27 cellular contexts compared by ENCODE assay signal in the genomic region with DNA sequence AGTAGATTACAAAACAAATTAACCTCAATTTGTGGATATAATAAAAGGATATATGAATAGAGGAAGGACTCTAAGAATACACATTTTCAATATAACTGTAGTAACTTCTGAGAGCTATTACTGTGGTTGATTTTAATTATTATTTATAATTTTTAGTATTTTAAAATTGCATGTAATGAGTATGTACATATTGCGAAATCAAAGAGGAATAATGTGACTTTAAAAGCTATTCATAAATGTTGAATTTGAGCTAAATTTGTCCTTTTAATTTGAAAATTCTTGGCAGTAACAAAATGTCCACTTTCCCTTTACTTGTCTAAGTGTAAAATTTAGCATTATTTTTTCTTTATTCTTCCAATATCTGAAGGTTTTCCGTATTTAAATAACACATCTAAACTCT.
DNase-seq lines count a peak whose midpoint lies in the region; ATAC-seq, FAIRE-seq and TF ChIP-seq lines count a peak whose summit lies in the region.
"Had no signal": no experiment of that assay in that cellular context is flagged by ENCODE, and none has a peak within 500 bp of the region (broad histone marks: within the 10 kb centered on the region; RNA-seq: fewer than 3 reads in every experiment).

No MANE protein-coding gene starts in this region.

- H2AFZ ChIP-seq in IMR-90 (replicated peaks; ENCODE audit: low read length, poor library complexity) (no peak overlapping the region), H1 (ENCODE audit: low read length) (no peak overlapping the region)

- H3K4me3 ChIP-seq in IMR-90 (ENCODE audit: insufficient read depth, low read depth, low read length) (no peak overlapping the region), H1 (ENCODE audit: extremely low read depth in 1 of 4, insufficient read depth in 2 of 4, low read depth in 3 of 4, low read length in 4 of 4) (no peak overlapping the region)
- H3K4me3 ChIP-seq: BLaER1, GM12878 had no signal

- no peaks in the 10 kb centered on the region for H3K27me3 Mint-ChIP-seq in activated CD4-positive, alpha-beta memory T cell treated with anti-CD3 and anti-CD28 coated beads for 36 hours
- H3K27me3 Mint-ChIP-seq: CD4-positive, alpha-beta memory T cell; CD4-positive, CD25-positive, alpha-beta regulatory T cell had no signal

- in situ Hi-C loops in IMR-90 (cut with MboI; ENCODE audit: low sequenced_read_pairs): no loop called here

- no CpG with 5 or more reads among the region's 2 CpGs for WGBS in IMR-90 (ENCODE audit: extremely low coverage in 2 of 2, insufficient read length in 1 of 2), 2 experiments
- WGBS in H1 (ENCODE audit: extremely low coverage in 1 of 2, insufficient coverage in 1 of 2, insufficient read length in 1 of 2, insufficient replicate concordance in 2 of 2, low coverage in 1 of 2, low lambda C conversion rate in 2 of 2, missing lambda C conversion rate in 1 of 2), 2 experiments: 94% methylated on average over 2 of the region's 2 CpGs; no CpG with 5 or more reads in 1 of the 2 experiments

- no peak overlapping the region for H4K5ac ChIP-seq in IMR-90 (ENCODE audit: low read depth, low read length)
- no peak overlapping the region for H4K5ac ChIP-seq in H1 (ENCODE audit: insufficient read length, low read depth, low read length)

- no peak overlapping the region for H3K9ac ChIP-seq in IMR-90 (ENCODE audit: low read depth, low read length)
- no peak overlapping the region for H3K9ac ChIP-seq in H1 (replicated peaks in 1 of 4; ENCODE audit: extremely low read depth in 1 of 4, low read depth in 3 of 4, low read length in 3 of 4)
- H3K9ac ChIP-seq: BLaER1 had no signal

- H3K79me1 ChIP-seq in IMR-90 (ENCODE audit: low read depth in 1 of 2, low read length in 2 of 2) (no peaks in the 10 kb centered on the region), H1 (ENCODE audit: low read depth, low read length) (no peaks in the 10 kb centered on the region)

- ATAC-seq in IMR-90 (ENCODE audit: low read depth): no peak
- ATAC-seq: GM12878 had no signal

- no peak overlapping the region for H2AK9ac ChIP-seq in IMR-90 (replicated peaks; ENCODE audit: low read depth, low read length, poor library complexity)

- no peak for TF ChIP-seq RAD21 in IMR-90 (IDR thresholded peaks at IDR 0.05; ENCODE audit: low read length)
- TF ChIP-seq RAD21 in H1 (IDR thresholded peaks at IDR 0.05 in 1 of 2, conservative IDR thresholded peaks at IDR 0.05 in 1 of 2; ENCODE audit: low read depth in 2 of 2, low read length in 2 of 2): no peak

- intact Hi-C loops in IMR-90 (cut with micrococcal nuclease): no loop called here
- intact Hi-C loops in activated CD4-positive, alpha-beta memory T cell treated with anti-CD3 and anti-CD28 coated beads for 36 hours (cut with micrococcal nuclease): no loop called here

- no peak overlapping the region for H3K56ac ChIP-seq in IMR-90 (ENCODE audit: extremely low read depth, insufficient read depth, low read length)
- H3K56ac ChIP-seq in H1 (replicated peaks; ENCODE audit: insufficient read length, low read depth, low read length): no peak overlapping the region

- POLR2A ChIA-PET in IMR-90 (lab: Charles Lee; ENCODE audit: unreplicated experiment) (no interaction called here), H1 (lab: Charles Lee; ENCODE audit: partially characterized antibody) (no interaction called here)
- POLR2A ChIA-PET in activated CD4-positive, alpha-beta memory T cell treated with anti-CD3 and anti-CD28 coated beads for 36 hours (lab: Charles Lee): no interaction called here

- H3K9me3 ChIP-seq in IMR-90 (ENCODE audit: control insufficient read depth, insufficient read depth, low read length): peaks cover 2% of the 10 kb centered on the region; the same call in 1 of the 2 replicates
- no peaks in the 10 kb centered on the region for H3K9me3 ChIP-seq in H1 (ENCODE audit: insufficient read depth in 2 of 2, low read depth in 1 of 2, low read length in 1 of 2)
- H3K9me3 ChIP-seq: BE2C, BLaER1, Caco-2 had no signal

- H3K36me3 ChIP-seq in IMR-90 (ENCODE audit: control insufficient read depth, insufficient read depth, low read length) (no peaks in the 10 kb centered on the region), H1 (ENCODE audit: control insufficient read depth in 2 of 4, insufficient read depth in 4 of 4, low read length in 3 of 4) (no peaks in the 10 kb centered on the region)
- H3K36me3 ChIP-seq: BE2C, BLaER1 had no signal

- no peaks in the 10 kb centered on the region for H4K20me1 ChIP-seq in IMR-90 (ENCODE audit: insufficient read depth, low read length)
- no peaks in the 10 kb centered on the region for H4K20me1 ChIP-seq in H1 (replicated peaks in 1 of 2; ENCODE audit: control insufficient read depth in 1 of 2, insufficient read depth in 2 of 2, low read length in 2 of 2)
- H4K20me1 ChIP-seq: BLaER1 had no signal

- H3K36me3 Mint-ChIP-seq in activated CD4-positive, alpha-beta memory T cell treated with anti-CD3 and anti-CD28 coated beads for 36 hours: no peaks in the 10 kb centered on the region
- H3K36me3 Mint-ChIP-seq: CD14-positive monocyte; CD4-positive, alpha-beta memory T cell; CD4-positive, CD25-positive, alpha-beta regulatory T cell had no signal

- H4K91ac ChIP-seq in IMR-90 (ENCODE audit: insufficient read depth, low read depth, low read length) (no peak overlapping the region), H1 (replicated peaks; ENCODE audit: insufficient read length, low read length) (no peak overlapping the region)

- H2AK5ac ChIP-seq in IMR-90 (ENCODE audit: low read depth, low read length) (no peak overlapping the region), H1 (ENCODE audit: low read depth, low read length) (no peak overlapping the region)

- peaks cover 7% of the 10 kb centered on the region for H3K9me3 Mint-ChIP-seq in activated CD4-positive, alpha-beta memory T cell treated with anti-CD3 and anti-CD28 coated beads for 36 hours

- H3K14ac ChIP-seq in IMR-90 (replicated peaks; ENCODE audit: low read depth, low read length): no peak overlapping the region
- H3K14ac ChIP-seq in H1 (ENCODE audit: insufficient read length): no peak overlapping the region

- H3K23ac ChIP-seq in IMR-90 (ENCODE audit: low read depth, low read length) (no peak overlapping the region), H1 (ENCODE audit: insufficient read length) (no peak overlapping the region)

- no peak overlapping the region for H2BK12ac ChIP-seq in H1 (ENCODE audit: low read depth, low read length)

- H2BK120ac ChIP-seq in IMR-90 (ENCODE audit: low read depth, low read length) (no peak overlapping the region), H1 (replicated peaks; ENCODE audit: low read depth, low read length) (no peak overlapping the region)

- H3K27ac Mint-ChIP-seq in activated CD4-positive, alpha-beta memory T cell treated with anti-CD3 and anti-CD28 coated beads for 36 hours: no peak overlapping the region
- H3K27ac Mint-ChIP-seq: CD14-positive monocyte; CD4-positive, alpha-beta memory T cell; CD4-positive, CD25-positive, alpha-beta regulatory T cell had no signal

- BruUV-seq in IMR-90 (replicated peaks; lab: Mats Ljungman, UMichigan): no TSS peak

- TF ChIP-seq CTCF in IMR-90 (conservative IDR thresholded peaks at IDR 0.05; ENCODE audit: low read depth, low read length): no peak
- no peak for TF ChIP-seq CTCF in H1 (IDR thresholded peaks at IDR 0.05; ENCODE audit: control extremely low read depth in 1 of 3, insufficient read depth in 1 of 3, low read depth in 1 of 3, low read length in 3 of 3)

- H2BK15ac ChIP-seq in IMR-90 (ENCODE audit: low read depth, low read length) (no peak overlapping the region), H1 (ENCODE audit: low read length) (no peak overlapping the region)

- H3K9me1 ChIP-seq in IMR-90 (ENCODE audit: insufficient read depth, low read length): no peaks in the 10 kb centered on the region

- no peak overlapping the region for H3K4me3 Mint-ChIP-seq in activated CD4-positive, alpha-beta memory T cell treated with anti-CD3 and anti-CD28 coated beads for 36 hours
- H3K4me3 Mint-ChIP-seq: CD14-positive monocyte; CD4-positive, alpha-beta memory T cell; CD4-positive, CD25-positive, alpha-beta regulatory T cell had no signal

- no peak overlapping the region for H2BK5ac ChIP-seq in IMR-90 (ENCODE audit: low read depth, low read length, poor library complexity, severe bottlenecking)
- H2BK5ac ChIP-seq in H1 (ENCODE audit: low read depth, low read length): no peak overlapping the region

- no peaks in the 10 kb centered on the region for H3K4me1 Mint-ChIP-seq in activated CD4-positive, alpha-beta memory T cell treated with anti-CD3 and anti-CD28 coated beads for 36 hours (ENCODE audit: low read depth)
- H3K4me1 Mint-ChIP-seq: CD14-positive monocyte; CD4-positive, alpha-beta memory T cell; CD4-positive, CD25-positive, alpha-beta regulatory T cell had no signal

- TF ChIP-seq POLR2A in IMR-90 (IDR thresholded peaks at IDR 0.05; ENCODE audit: low read depth, low read length) (no peak), H1 (IDR thresholded peaks at IDR 0.05; ENCODE audit: control extremely low read depth in 1 of 2, low read depth in 2 of 2, low read length in 2 of 2) (no peak)

- H2BK20ac ChIP-seq in IMR-90 (ENCODE audit: low read depth, low read length) (no peak overlapping the region), H1 (ENCODE audit: low read length) (no peak overlapping the region)

- DNase-seq in IMR-90: no peak
- DNase-seq in RCC 7860 (ENCODE audit: low spot score): no peak
- DNase-seq in H1 (ENCODE audit: low read depth in 1 of 2, low spot score in 2 of 2): no peak
- no peak for DNase-seq in DMS 273 (lab: John Stamatoyannopoulos, UW; ENCODE audit: unreplicated experiment)
- DNase-seq in NCI-H446 treated with DMSO at 0.1 percent for 48 hours (lab: John Stamatoyannopoulos, UW): no peak
- no peak for DNase-seq in activated CD4-positive, alpha-beta memory T cell treated with anti-CD3 and anti-CD28 coated beads for 36 hours
- DNase-seq: 8988T; ACHN; BE2C; C1 segment of cervical spinal cord; Caco-2; Calu3; CD4-positive, alpha-beta memory T cell; CD4-positive, CD25-positive, alpha-beta regulatory T cell; DMS 273 treated with DMSO at 0.1 percent for 48 hours; DMS153; DMS53; DMS79; DND-41; EL; GDM1 had no signal

- dilution Hi-C loops in IMR-90 (cut with HindIII; ENCODE audit: low sequenced_read_pairs, unreplicated experiment): no loop called here

- H3K4me2 ChIP-seq in IMR-90 (ENCODE audit: low read depth, low read length) (no peak overlapping the region), H1 (ENCODE audit: insufficient read depth in 1 of 2, low read depth in 2 of 2, low read length in 2 of 2) (no peak overlapping the region)
- H3K4me2 ChIP-seq: BLaER1 had no signal

- TF ChIP-seq EP300 in H1 (IDR thresholded peaks at IDR 0.05; ENCODE audit: borderline replicate concordance in 1 of 2, low read depth in 2 of 2, low read length in 2 of 2): no peak

- H3K18ac ChIP-seq in IMR-90 (ENCODE audit: low read depth, low read length) (no peak overlapping the region), H1 (ENCODE audit: extremely low read depth, low read length) (no peak overlapping the region)

- H3K4ac ChIP-seq in IMR-90 (ENCODE audit: low read depth, low read length) (no peak overlapping the region), H1 (replicated peaks; ENCODE audit: insufficient read length, low read depth, low read length) (no peak overlapping the region)

- CTCF ChIA-PET in IMR-90 (lab: Yijun Ruan, JAX) (no interaction called here), H1 (lab: Charles Lee; ENCODE audit: partially characterized antibody) (no interaction called here)
- CTCF ChIA-PET in activated CD4-positive, alpha-beta memory T cell treated with anti-CD3 and anti-CD28 coated beads for 36 hours (lab: Charles Lee): no interaction called here

- H3K23me2 ChIP-seq in H1 (ENCODE audit: low read depth, low read length): no peaks in the 10 kb centered on the region

- H3K27ac ChIP-seq in IMR-90 (ENCODE audit: insufficient read depth, low read length) (no peak overlapping the region), H1 (ENCODE audit: low read depth, low read length) (no peak overlapping the region)
- H3K27ac ChIP-seq: BLaER1 had no signal

- FAIRE-seq in RCC 7860 (lab: Jason Lieb, UNC): peak; percentile 35
- FAIRE-seq in H1 (lab: Jason Lieb, UNC): no peak
- FAIRE-seq: D721Med, GM12878, GM12892, GM18507 had no signal

- H4K8ac ChIP-seq in IMR-90 (ENCODE audit: low read depth in 2 of 2, low read length in 2 of 2) (no peak overlapping the region), H1 (ENCODE audit: extremely low read depth, insufficient read depth, low read length) (no peak overlapping the region)

- no peaks in the 10 kb centered on the region for H3K27me3 ChIP-seq in IMR-90 (ENCODE audit: control insufficient read depth, insufficient read depth, low read length)
- H3K27me3 ChIP-seq in H1 (replicated peaks in 1 of 4; ENCODE audit: control insufficient read depth in 3 of 4, extremely low read depth in 1 of 4, insufficient read depth in 3 of 4, low read length in 3 of 4): no peaks in the 10 kb centered on the region
- H3K27me3 ChIP-seq: BE2C, BLaER1 had no signal

- no peaks in the 10 kb centered on the region for H3K79me2 ChIP-seq in H1 (ENCODE audit: control insufficient read depth in 1 of 2, insufficient read depth in 2 of 2, low read length in 2 of 2)

- no peaks in the 10 kb centered on the region for H3K4me1 ChIP-seq in IMR-90 (ENCODE audit: control insufficient read depth, insufficient read depth, low read length)
- no peaks in the 10 kb centered on the region for H3K4me1 ChIP-seq in H1 (replicated peaks in 1 of 4; ENCODE audit: control insufficient read depth in 3 of 4, insufficient read depth in 4 of 4, low read length in 3 of 4)
- H3K4me1 ChIP-seq: BLaER1, Caco-2 had no signal
